Comparison of ENCODE assay signal across 7 cellular contexts in the genomic region with DNA sequence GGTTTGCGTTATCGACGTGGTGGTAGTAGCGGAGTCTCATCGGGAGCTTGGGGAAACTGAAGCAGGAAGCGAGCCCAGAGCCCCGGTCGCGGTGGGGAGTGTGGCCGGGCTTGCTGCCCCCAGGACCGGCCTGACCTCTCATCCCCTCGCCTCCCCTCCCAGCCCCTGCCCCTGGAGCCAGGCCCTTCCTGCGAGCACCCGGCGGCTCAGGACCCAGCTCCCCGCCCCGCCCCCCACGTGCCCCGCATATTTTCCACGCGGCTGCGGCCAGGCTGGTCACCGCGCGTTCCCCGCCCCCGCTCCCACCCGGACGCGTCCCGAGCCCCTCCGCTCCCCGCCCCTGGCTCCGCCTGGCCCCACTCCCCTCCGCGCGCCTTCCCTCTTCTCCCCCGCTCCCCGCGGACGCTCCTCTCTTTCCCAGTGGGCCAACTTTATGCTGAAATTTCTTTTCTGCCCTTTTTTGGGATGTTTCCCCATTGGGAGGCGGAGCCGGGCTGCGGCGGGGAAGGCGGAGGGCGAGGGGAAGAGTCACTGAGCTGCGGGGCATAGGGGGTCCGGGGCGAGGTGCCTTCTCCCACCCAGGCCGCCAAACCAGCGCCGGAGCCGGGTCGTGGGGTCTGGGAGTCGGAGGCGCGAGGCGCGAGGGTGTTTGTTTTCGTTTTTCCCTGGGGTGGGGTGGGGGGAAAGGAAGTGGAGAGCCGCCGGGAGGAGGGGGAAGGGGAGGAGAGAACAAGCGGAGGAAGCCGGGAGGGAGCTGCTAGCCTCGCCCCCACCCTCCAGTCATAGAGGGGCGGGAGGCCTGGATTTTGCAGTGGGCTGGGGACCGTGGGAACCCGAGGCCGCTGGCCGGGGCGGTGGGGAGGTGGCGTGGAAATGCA. TPM values are rescaled to one million over a fixed set of nuclear protein-coding genes. Genes with fewer than 3 reads are reported as not detected.
A peak's percentile ranks its signal among the peaks of the same experiment; 100 is the strongest.
DNase-seq lines count a peak whose midpoint lies in the region; ATAC-seq and TF ChIP-seq lines count a peak whose summit lies in the region.

No MANE protein-coding gene starts in this region.

- ATAC-seq in activated CD8-positive, alpha-beta T cell treated with anti-CD3 and anti-CD28 coated beads, Interleukin-2, amount 10 ng/mL, durations not matched to agents 7 days and 5 days: peak; percentile 63
- ATAC-seq in stimulated activated naive B cell treated with anti-CD40 and anti-IgM and Interleukin-4, amounts not matched to agents 10 μg/mL and 1 μg/mL and 100 μg/mL, for 72 hours (replicated peaks): peak; percentile 39 to 47
- ATAC-seq in GM18519 (IDR thresholded peaks at IDR 0.05; ENCODE audit: low FRiP score, unreplicated experiment): no peak

- H3K4me3 ChIP-seq in GM08714 (ENCODE audit: low read length) (peak overlapping the region; percentile 74), endodermal cell (ENCODE audit: low read length) (peak overlapping the region; percentile 96)

- peak overlapping the region; percentile 67 for H3K27ac Mint-ChIP-seq in activated CD8-positive, alpha-beta T cell treated with anti-CD3 and anti-CD28 coated beads, Interleukin-2, amount 10 ng/mL, durations not matched to agents 7 days and 5 days
- peak overlapping the region; percentile 88 for H3K27ac Mint-ChIP-seq in endodermal cell
- peak overlapping the region; percentile 80 for H3K27ac Mint-ChIP-seq in stimulated activated naive B cell treated with anti-CD40 and anti-IgM and Interleukin-4, amounts not matched to agents 10 μg/mL and 1 μg/mL and 100 μg/mL, for 72 hours

- H3K9ac ChIP-seq in endodermal cell (ENCODE audit: extremely low read depth, low read length, poor library complexity, severe bottlenecking): peak overlapping the region; percentile 28

- peak overlapping the region; percentile 77 for H3K4me3 Mint-ChIP-seq in activated CD8-positive, alpha-beta T cell treated with anti-CD3 and anti-CD28 coated beads, Interleukin-2, amount 10 ng/mL, durations not matched to agents 7 days and 5 days
- H3K4me3 Mint-ChIP-seq in endodermal cell: peak overlapping the region; percentile 85
- H3K4me3 Mint-ChIP-seq in stimulated activated naive B cell treated with anti-CD40 and anti-IgM and Interleukin-4, amounts not matched to agents 10 μg/mL and 1 μg/mL and 100 μg/mL, for 72 hours: peak overlapping the region; percentile 92 to 93

- peaks cover 34% of the 10 kb centered on the region for H3K4me1 Mint-ChIP-seq in activated CD8-positive, alpha-beta T cell treated with anti-CD3 and anti-CD28 coated beads, Interleukin-2, amount 10 ng/mL, durations not matched to agents 7 days and 5 days (ENCODE audit: low read depth)
- peaks cover 30% of the 10 kb centered on the region for H3K4me1 Mint-ChIP-seq in endodermal cell
- H3K4me1 Mint-ChIP-seq in stimulated activated naive B cell treated with anti-CD40 and anti-IgM and Interleukin-4, amounts not matched to agents 10 μg/mL and 1 μg/mL and 100 μg/mL, for 72 hours: peaks cover 18 to 33% of the 10 kb centered on the region in 2 donors

- H3K36me3 ChIP-seq in endodermal cell (ENCODE audit: control insufficient read depth, insufficient read depth, low read length): peaks cover 24% of the 10 kb centered on the region

- CTCF ChIA-PET in activated CD8-positive, alpha-beta T cell treated with anti-CD3 and anti-CD28 coated beads, Interleukin-2, amount 10 ng/mL, durations not matched to agents 7 days and 5 days (lab: Charles Lee): interaction anchor here (0.8 to 4.1 kb wide), 7 partner anchors 11 to 91 kb away, joined by 3 to 11 read pairs (median 6); no protein-coding TSS in a partner anchor

- H3K36me3 Mint-ChIP-seq in activated CD8-positive, alpha-beta T cell treated with anti-CD3 and anti-CD28 coated beads, Interleukin-2, amount 10 ng/mL, durations not matched to agents 7 days and 5 days (ENCODE audit: low read depth): peaks cover 2% of the 10 kb centered on the region
- peaks cover 17% of the 10 kb centered on the region for H3K36me3 Mint-ChIP-seq in endodermal cell (ENCODE audit: low read depth)
- no peaks in the 10 kb centered on the region for H3K36me3 Mint-ChIP-seq in stimulated activated naive B cell treated with anti-CD40 and anti-IgM and Interleukin-4, amounts not matched to agents 10 μg/mL and 1 μg/mL and 100 μg/mL, for 72 hours

- peak; percentile 33 for DNase-seq in NCI-H1694 treated with DMSO at 0.1 percent for 48 hours (lab: John Stamatoyannopoulos, UW)
- peak; percentile 39 for DNase-seq in activated CD8-positive, alpha-beta T cell treated with anti-CD3 and anti-CD28 coated beads, Interleukin-2, amount 10 ng/mL, durations not matched to agents 7 days and 5 days
- DNase-seq in endodermal cell: peak; percentile 88
- DNase-seq in lung microvascular endothelial cell (ENCODE audit: low read depth in 2 of 2): peak; percentile 71 to 73
- DNase-seq in stimulated activated naive B cell treated with anti-CD40 and anti-IgM and Interleukin-4, amounts not matched to agents 10 μg/mL and 1 μg/mL and 100 μg/mL, for 72 hours: no peak

- H3K9me3 Mint-ChIP-seq in activated CD8-positive, alpha-beta T cell treated with anti-CD3 and anti-CD28 coated beads, Interleukin-2, amount 10 ng/mL, durations not matched to agents 7 days and 5 days (ENCODE audit: insufficient read depth): no peaks in the 10 kb centered on the region
- H3K9me3 Mint-ChIP-seq in endodermal cell: no peaks in the 10 kb centered on the region
- no peaks in the 10 kb centered on the region for H3K9me3 Mint-ChIP-seq in stimulated activated naive B cell treated with anti-CD40 and anti-IgM and Interleukin-4, amounts not matched to agents 10 μg/mL and 1 μg/mL and 100 μg/mL, for 72 hours

- peak overlapping the region; percentile 63 for H3K27ac ChIP-seq in endodermal cell (ENCODE audit: low read depth, low read length)

- no peaks in the 10 kb centered on the region for H3K9me3 ChIP-seq in endodermal cell (ENCODE audit: control insufficient read depth, low read length)

- H3K27me3 Mint-ChIP-seq in activated CD8-positive, alpha-beta T cell treated with anti-CD3 and anti-CD28 coated beads, Interleukin-2, amount 10 ng/mL, durations not matched to agents 7 days and 5 days (ENCODE audit: low read depth): no peaks in the 10 kb centered on the region
- no peaks in the 10 kb centered on the region for H3K27me3 Mint-ChIP-seq in endodermal cell (ENCODE audit: insufficient read depth)
- no peaks in the 10 kb centered on the region for H3K27me3 Mint-ChIP-seq in stimulated activated naive B cell treated with anti-CD40 and anti-IgM and Interleukin-4, amounts not matched to agents 10 μg/mL and 1 μg/mL and 100 μg/mL, for 72 hours

- 1 to 5% methylated on average over 8 to 73 of the region's 73 CpGs for WGBS in endodermal cell (ENCODE audit: insufficient coverage in 1 of 2, insufficient read length in 1 of 2), 2 experiments

- no peak for TF ChIP-seq CTCF in endodermal cell (conservative IDR thresholded peaks at IDR 0.05)

- POLR2A ChIA-PET in activated CD8-positive, alpha-beta T cell treated with anti-CD3 and anti-CD28 coated beads, Interleukin-2, amount 10 ng/mL, durations not matched to agents 7 days and 5 days (lab: Charles Lee): interaction anchor here (0.9 to 1.4 kb wide), 5 partner anchors 26 to 41 kb away, joined by 3 to 4 read pairs (median 3); a partner anchor contains a TSS

- no peaks in the 10 kb centered on the region for H3K27me3 ChIP-seq in endodermal cell (ENCODE audit: control insufficient read depth, insufficient read depth, low read length, poor library complexity, severe bottlenecking)

- H3K4me1 ChIP-seq in endodermal cell (ENCODE audit: control insufficient read depth, insufficient read depth, low read length): peaks cover 10% of the 10 kb centered on the region

RNA-seq across cellular contexts. Expression of a gene that starts 1.0 kb away (rescaled TPM):
- 10 to 100 TPM; 12.0 to 12.8 TPM for total RNA-seq in activated CD8-positive, alpha-beta T cell treated with anti-CD3 and anti-CD28 coated beads, Interleukin-2, amount 10 ng/mL, durations not matched to agents 7 days and 5 days
- total RNA-seq in endodermal cell: 100 to 1,000 TPM; 191 to 251 TPM
- polyA plus RNA-seq in endodermal cell (2013, experiment 1 of 2): 274 TPM
- polyA plus RNA-seq in endodermal cell (2013, experiment 2 of 2): 289 TPM
- 7.3 and 9.8 TPM in 2 replicates for total RNA-seq in lung microvascular endothelial cell

RNA-seq across cellular contexts. Expression of a gene that starts 17.0 kb away (rescaled TPM):
- 1 to 10 TPM in 1 of 2 experiments, under 1 TPM in 1; 0.50 to 1.3 TPM for total RNA-seq in activated CD8-positive, alpha-beta T cell treated with anti-CD3 and anti-CD28 coated beads, Interleukin-2, amount 10 ng/mL, durations not matched to agents 7 days and 5 days
- total RNA-seq in endodermal cell: 1 to 10 TPM; 1.8 to 3.6 TPM
- polyA plus RNA-seq in endodermal cell (2013, experiment 1 of 2): 1.6 TPM
- 0.33 TPM for polyA plus RNA-seq in endodermal cell (2013, experiment 2 of 2)
- total RNA-seq in lung microvascular endothelial cell: 0.22 TPM in 1 of 2 replicates, not detected in the other

RNA-seq across cellular contexts. Expression of a gene that starts 25.7 kb away (rescaled TPM):
- 10 to 100 TPM; 17.2 to 17.3 TPM for total RNA-seq in activated CD8-positive, alpha-beta T cell treated with anti-CD3 and anti-CD28 coated beads, Interleukin-2, amount 10 ng/mL, durations not matched to agents 7 days and 5 days
- total RNA-seq in endodermal cell: 10 to 100 TPM; 22.1 to 36.4 TPM
- polyA plus RNA-seq in endodermal cell (2013, experiment 1 of 2): 30.4 TPM
- polyA plus RNA-seq in endodermal cell (2013, experiment 2 of 2): 25.1 TPM
- total RNA-seq in lung microvascular endothelial cell: under 0.01 and 0.44 TPM in 2 replicates

RNA-seq across cellular contexts. Expression of a gene that starts 32.6 kb away (rescaled TPM):
- total RNA-seq in activated CD8-positive, alpha-beta T cell treated with anti-CD3 and anti-CD28 coated beads, Interleukin-2, amount 10 ng/mL, durations not matched to agents 7 days and 5 days: 10 to 100 TPM; 34.8 to 36.8 TPM
- total RNA-seq in endodermal cell (10 to 100 TPM; 10.6 to 15.3 TPM), lung microvascular endothelial cell (10.9 and 16.9 TPM in 2 replicates)
- 14.7 TPM for polyA plus RNA-seq in endodermal cell (2013, experiment 1 of 2)
- polyA plus RNA-seq in endodermal cell (2013, experiment 2 of 2): 17.7 TPM

RNA-seq across cellular contexts. Expression of a gene that starts 32.9 kb away (rescaled TPM):
- over 10,000 TPM in 1 of 2 experiments, 1,000 to 10,000 TPM in 1; 7,126 to 12,592 TPM for total RNA-seq in activated CD8-positive, alpha-beta T cell treated with anti-CD3 and anti-CD28 coated beads, Interleukin-2, amount 10 ng/mL, durations not matched to agents 7 days and 5 days
- over 10,000 TPM; 17,358 to 20,060 TPM for total RNA-seq in endodermal cell
- polyA plus RNA-seq in endodermal cell (2013, experiment 1 of 2): 4,324 TPM
- polyA plus RNA-seq in endodermal cell (2013, experiment 2 of 2): 7,111 TPM
- total RNA-seq in lung microvascular endothelial cell: 215,777 and 328,792 TPM in 2 replicates

Comparison
In these comparisons a context has a peak if more than half of its experiments do, and no peak if none do; other contexts are left out.
1. RNA of a gene that starts 1.0 kb away (total RNA-seq): 191 to 251 TPM in endodermal cell; 12.0 to 12.8 TPM in activated CD8-positive, alpha-beta T cell treated with anti-CD3 and anti-CD28 coated beads, Interleukin-2, amount 10 ng/mL, durations not matched to agents 7 days and 5 days and 7.3 to 9.8 TPM in lung microvascular endothelial cell; every median in the first group is over 10 times any median in the second.
2. RNA of a gene that starts 25.7 kb away (total RNA-seq): 22.1 to 36.4 TPM in endodermal cell and 17.2 to 17.3 TPM in activated CD8-positive, alpha-beta T cell treated with anti-CD3 and anti-CD28 coated beads, Interleukin-2, amount 10 ng/mL, durations not matched to agents 7 days and 5 days; under 0.01 to 0.44 TPM in lung microvascular endothelial cell; every median in the first group is over 10 times any median in the second.
3. Peak in every context shown above with its lines, with median percentiles within 50 percentile points of each other: H3K27ac Mint-ChIP-seq and H3K4me3 Mint-ChIP-seq.